ENCODE assay signal across 1 cellular context in the genomic region with DNA sequence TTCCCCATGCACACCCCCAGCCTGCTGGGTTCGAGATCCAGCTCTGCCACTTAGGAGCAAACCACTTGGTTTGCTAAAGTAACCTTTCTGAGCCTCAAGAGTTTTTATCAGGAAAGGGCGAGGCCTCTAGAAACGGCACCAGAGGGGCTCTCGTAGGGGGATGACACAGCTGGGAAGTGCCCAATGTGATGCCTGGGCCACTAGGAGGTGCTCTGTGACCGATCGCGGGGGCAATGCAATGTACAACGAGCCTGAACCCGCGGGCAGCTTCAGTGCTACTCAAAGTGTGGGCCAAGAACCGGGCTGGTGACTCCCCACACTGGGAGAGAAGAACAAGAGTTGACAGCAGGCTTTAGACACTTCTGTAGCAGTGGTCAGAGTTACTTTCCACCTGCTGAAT.
TF ChIP-seq lines count a peak whose summit lies in the region.

No MANE protein-coding gene starts in this region.

TF ChIP-seq in liver, 16 proteins besides CTCF, POLR2A, EP300 and RAD21 (continued from another document):
- TF ChIP-seq, protein P1, sequence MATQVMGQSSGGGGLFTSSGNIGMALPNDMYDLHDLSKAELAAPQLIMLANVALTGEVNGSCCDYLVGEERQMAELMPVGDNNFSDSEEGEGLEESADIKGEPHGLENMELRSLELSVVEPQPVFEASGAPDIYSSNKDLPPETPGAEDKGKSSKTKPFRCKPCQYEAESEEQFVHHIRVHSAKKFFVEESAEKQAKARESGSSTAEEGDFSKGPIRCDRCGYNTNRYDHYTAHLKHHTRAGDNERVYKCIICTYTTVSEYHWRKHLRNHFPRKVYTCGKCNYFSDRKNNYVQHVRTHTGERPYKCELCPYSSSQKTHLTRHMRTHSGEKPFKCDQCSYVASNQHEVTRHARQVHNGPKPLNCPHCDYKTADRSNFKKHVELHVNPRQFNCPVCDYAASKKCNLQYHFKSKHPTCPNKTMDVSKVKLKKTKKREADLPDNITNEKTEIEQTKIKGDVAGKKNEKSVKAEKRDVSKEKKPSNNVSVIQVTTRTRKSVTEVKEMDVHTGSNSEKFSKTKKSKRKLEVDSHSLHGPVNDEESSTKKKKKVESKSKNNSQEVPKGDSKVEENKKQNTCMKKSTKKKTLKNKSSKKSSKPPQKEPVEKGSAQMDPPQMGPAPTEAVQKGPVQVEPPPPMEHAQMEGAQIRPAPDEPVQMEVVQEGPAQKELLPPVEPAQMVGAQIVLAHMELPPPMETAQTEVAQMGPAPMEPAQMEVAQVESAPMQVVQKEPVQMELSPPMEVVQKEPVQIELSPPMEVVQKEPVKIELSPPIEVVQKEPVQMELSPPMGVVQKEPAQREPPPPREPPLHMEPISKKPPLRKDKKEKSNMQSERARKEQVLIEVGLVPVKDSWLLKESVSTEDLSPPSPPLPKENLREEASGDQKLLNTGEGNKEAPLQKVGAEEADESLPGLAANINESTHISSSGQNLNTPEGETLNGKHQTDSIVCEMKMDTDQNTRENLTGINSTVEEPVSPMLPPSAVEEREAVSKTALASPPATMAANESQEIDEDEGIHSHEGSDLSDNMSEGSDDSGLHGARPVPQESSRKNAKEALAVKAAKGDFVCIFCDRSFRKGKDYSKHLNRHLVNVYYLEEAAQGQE (IDR thresholded peaks at IDR 0.05), result no peak
